Comparison of ENCODE assay signal across 1 cellular context in the genomic region with DNA sequence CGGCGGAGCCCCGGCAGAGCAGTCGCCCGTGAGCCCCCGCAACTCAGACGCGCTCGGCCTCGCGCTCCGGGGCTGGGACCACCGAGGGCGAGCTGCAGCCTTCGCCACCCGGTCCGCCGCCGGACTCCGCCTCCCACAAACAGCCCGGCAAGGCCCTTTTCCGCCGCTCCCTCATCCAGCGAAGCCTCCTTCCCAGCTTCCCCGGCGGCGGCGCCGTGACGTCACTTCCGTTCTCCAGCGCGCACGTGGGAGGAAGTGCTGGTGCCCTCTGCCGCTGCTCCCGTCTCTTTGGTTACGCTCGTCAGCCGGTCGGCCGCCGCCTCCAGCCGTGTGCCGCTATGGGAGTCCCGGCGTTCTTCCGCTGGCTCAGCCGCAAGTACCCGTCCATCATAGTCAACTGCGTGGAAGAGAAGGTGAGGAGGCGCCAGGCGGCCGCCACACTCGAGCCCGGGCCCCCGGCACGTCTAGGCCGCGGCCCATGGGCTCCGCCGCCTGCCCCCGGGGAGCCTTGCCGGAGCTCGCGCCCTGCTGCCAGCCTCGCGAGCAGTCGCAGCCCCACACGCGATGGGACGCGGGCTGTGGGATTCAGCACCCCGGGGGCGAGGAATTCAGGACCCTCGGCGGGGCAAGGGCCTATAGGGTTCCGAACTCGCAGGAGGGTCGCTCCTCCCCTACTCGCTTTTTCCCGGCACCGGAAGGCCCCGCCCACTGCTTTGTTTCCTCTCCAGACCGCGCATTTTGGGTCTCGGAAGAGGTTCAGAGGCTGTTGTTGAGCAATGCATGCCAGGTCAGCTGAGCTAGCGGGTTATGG.
TF ChIP-seq lines count a peak whose summit lies in the region.

A gene with protein sequence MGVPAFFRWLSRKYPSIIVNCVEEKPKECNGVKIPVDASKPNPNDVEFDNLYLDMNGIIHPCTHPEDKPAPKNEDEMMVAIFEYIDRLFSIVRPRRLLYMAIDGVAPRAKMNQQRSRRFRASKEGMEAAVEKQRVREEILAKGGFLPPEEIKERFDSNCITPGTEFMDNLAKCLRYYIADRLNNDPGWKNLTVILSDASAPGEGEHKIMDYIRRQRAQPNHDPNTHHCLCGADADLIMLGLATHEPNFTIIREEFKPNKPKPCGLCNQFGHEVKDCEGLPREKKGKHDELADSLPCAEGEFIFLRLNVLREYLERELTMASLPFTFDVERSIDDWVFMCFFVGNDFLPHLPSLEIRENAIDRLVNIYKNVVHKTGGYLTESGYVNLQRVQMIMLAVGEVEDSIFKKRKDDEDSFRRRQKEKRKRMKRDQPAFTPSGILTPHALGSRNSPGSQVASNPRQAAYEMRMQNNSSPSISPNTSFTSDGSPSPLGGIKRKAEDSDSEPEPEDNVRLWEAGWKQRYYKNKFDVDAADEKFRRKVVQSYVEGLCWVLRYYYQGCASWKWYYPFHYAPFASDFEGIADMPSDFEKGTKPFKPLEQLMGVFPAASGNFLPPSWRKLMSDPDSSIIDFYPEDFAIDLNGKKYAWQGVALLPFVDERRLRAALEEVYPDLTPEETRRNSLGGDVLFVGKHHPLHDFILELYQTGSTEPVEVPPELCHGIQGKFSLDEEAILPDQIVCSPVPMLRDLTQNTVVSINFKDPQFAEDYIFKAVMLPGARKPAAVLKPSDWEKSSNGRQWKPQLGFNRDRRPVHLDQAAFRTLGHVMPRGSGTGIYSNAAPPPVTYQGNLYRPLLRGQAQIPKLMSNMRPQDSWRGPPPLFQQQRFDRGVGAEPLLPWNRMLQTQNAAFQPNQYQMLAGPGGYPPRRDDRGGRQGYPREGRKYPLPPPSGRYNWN (plus strand): TSS at position 271 of the 811 bp plus-strand sequence. CDS start 68 bp downstream, at position 339.

TF ChIP-seq in K562, 482 proteins besides CTCF, POLR2A, EP300 and RAD21 (continued from another document and continues in another):
- TF ChIP-seq JUN (IDR thresholded peaks at IDR 0.05; ENCODE audit: borderline replicate concordance, low read depth, low read length) = peak; percentile 68; the same call in 1 of the 2 replicates
- peak; percentile 69; the same call in 1 of the 2 replicates for TF ChIP-seq JUN (CRISPR knock-in tag; IDR thresholded peaks at IDR 0.05; ENCODE audit: borderline replicate concordance)
- TF ChIP-seq ILK (tag; IDR thresholded peaks at IDR 0.05; ENCODE audit: borderline replicate concordance, low read depth) = no peak
- no peak for TF ChIP-seq POU5F1 (IDR thresholded peaks at IDR 0.05; ENCODE audit: borderline replicate concordance, low read depth, low read length, partially characterized antibody)
- no peak for TF ChIP-seq ZBTB49 (CRISPR knock-in tag; IDR thresholded peaks at IDR 0.05; ENCODE audit: borderline replicate concordance)
- TF ChIP-seq CGGBP1 (CRISPR knock-in tag; IDR thresholded peaks at IDR 0.05) = no peak
- TF ChIP-seq, protein P1, sequence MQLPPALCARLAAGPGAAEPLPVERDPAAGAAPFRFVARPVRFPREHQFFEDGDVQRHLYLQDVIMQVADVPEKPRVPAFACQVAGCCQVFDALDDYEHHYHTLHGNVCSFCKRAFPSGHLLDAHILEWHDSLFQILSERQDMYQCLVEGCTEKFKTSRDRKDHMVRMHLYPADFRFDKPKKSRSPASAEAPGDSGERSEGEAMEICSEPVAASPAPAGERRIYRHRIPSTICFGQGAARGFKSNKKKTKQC (CRISPR knock-in tag; IDR thresholded peaks at IDR 0.05) = no peak
- TF ChIP-seq ZBTB12 (CRISPR knock-in tag; IDR thresholded peaks at IDR 0.05) = peak; percentile 73
- TF ChIP-seq ESRRB (CRISPR knock-in tag; IDR thresholded peaks at IDR 0.05; ENCODE audit: borderline replicate concordance) = no peak
- TF ChIP-seq TCFL5 (CRISPR knock-in tag; conservative IDR thresholded peaks at IDR 0.05) = no peak
- peak; percentile 84 for TF ChIP-seq CEBPG (CRISPR knock-in tag; IDR thresholded peaks at IDR 0.05)
- TF ChIP-seq CEBPG (tag; conservative IDR thresholded peaks at IDR 0.05 in 1 of 2, IDR thresholded peaks at IDR 0.05 in 1 of 2) = peak; percentile 72 to 89
- no peak for TF ChIP-seq ARID3B (CRISPR knock-in tag; IDR thresholded peaks at IDR 0.05; ENCODE audit: borderline replicate concordance)
- TF ChIP-seq ZNF146 (CRISPR knock-in tag; IDR thresholded peaks at IDR 0.05; ENCODE audit: unreplicated experiment) = no peak
- TF ChIP-seq ARID1B (IDR thresholded peaks at IDR 0.05) = no peak
- TF ChIP-seq HOMEZ (CRISPR knock-in tag; IDR thresholded peaks at IDR 0.05) = no peak
- TF ChIP-seq CREB5 (CRISPR knock-in tag; IDR thresholded peaks at IDR 0.05) = no peak
- TF ChIP-seq MYBL2 (IDR thresholded peaks at IDR 0.05; ENCODE audit: low read depth) = no peak
- TF ChIP-seq MYBL2 (CRISPR knock-in tag; IDR thresholded peaks at IDR 0.05; ENCODE audit: borderline replicate concordance) = no peak
- TF ChIP-seq ARNT (IDR thresholded peaks at IDR 0.05) = no peak
- TF ChIP-seq THRAP3 (IDR thresholded peaks at IDR 0.05; ENCODE audit: borderline replicate concordance) = no peak
- TF ChIP-seq NCOA6 (IDR thresholded peaks at IDR 0.05) = no peak
- no peak for TF ChIP-seq CC2D1A (IDR thresholded peaks at IDR 0.05)
- TF ChIP-seq, protein P2, sequence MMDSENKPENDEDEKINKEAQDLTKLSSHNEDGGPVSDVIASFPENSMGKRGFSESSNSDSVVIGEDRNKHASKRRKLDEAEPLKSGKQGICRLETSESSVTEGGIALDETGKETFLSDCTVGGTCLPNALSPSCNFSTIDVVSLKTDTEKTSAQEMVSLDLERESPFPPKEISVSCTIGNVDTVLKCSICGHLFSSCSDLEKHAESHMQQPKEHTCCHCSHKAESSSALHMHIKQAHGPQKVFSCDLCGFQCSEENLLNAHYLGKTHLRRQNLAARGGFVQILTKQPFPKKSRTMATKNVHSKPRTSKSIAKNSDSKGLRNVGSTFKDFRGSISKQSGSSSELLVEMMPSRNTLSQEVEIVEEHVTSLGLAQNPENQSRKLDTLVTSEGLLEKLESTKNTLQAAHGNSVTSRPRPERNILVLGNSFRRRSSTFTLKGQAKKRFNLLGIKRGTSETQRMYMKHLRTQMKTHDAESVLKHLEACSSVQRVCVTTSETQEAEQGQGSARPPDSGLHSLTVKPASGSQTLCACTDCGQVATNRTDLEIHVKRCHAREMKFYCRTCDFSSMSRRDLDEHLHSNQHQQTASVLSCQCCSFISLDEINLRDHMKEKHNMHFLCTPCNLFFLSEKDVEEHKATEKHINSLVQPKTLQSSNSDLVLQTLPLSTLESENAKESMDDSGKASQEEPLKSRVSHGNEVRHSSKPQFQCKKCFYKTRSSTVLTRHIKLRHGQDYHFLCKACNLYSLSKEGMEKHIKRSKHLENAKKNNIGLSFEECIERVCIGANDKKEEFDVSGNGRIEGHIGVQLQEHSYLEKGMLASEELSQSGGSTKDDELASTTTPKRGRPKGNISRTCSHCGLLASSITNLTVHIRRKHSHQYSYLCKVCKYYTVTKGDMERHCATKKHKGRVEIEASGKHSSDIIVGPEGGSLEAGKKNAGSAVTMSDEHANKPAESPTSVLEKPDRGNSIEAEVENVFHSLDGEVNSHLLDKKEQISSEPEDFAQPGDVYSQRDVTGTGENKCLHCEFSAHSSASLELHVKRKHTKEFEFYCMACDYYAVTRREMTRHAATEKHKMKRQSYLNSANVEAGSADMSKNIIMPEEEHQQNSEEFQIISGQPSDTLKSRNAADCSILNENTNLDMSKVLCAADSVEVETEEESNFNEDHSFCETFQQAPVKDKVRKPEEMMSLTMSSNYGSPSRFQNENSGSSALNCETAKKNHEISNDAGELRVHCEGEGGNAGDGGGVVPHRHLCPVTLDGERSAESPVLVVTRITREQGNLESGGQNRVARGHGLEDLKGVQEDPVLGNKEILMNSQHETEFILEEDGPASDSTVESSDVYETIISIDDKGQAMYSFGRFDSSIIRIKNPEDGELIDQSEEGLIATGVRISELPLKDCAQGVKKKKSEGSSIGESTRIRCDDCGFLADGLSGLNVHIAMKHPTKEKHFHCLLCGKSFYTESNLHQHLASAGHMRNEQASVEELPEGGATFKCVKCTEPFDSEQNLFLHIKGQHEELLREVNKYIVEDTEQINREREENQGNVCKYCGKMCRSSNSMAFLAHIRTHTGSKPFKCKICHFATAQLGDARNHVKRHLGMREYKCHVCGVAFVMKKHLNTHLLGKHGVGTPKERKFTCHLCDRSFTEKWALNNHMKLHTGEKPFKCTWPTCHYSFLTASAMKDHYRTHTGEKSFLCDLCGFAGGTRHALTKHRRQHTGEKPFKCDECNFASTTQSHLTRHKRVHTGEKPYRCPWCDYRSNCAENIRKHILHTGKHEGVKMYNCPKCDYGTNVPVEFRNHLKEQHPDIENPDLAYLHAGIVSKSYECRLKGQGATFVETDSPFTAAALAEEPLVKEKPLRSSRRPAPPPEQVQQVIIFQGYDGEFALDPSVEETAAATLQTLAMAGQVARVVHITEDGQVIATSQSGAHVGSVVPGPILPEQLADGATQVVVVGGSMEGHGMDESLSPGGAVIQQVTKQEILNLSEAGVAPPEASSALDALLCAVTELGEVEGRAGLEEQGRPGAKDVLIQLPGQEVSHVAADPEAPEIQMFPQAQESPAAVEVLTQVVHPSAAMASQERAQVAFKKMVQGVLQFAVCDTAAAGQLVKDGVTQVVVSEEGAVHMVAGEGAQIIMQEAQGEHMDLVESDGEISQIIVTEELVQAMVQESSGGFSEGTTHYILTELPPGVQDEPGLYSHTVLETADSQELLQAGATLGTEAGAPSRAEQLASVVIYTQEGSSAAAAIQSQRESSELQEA (IDR thresholded peaks at IDR 0.05; ENCODE audit: low read depth) = no peak
- TF ChIP-seq NCOA4 (IDR thresholded peaks at IDR 0.05; ENCODE audit: partially characterized antibody) = no peak
- TF ChIP-seq MCM7 (IDR thresholded peaks at IDR 0.05) = no peak
- 0 out of 2 replicates have a peak, but pooled peaks have one; percentile 48 for TF ChIP-seq ZNF12 (CRISPR knock-in tag; IDR thresholded peaks at IDR 0.05)
- TF ChIP-seq ELK3 (CRISPR knock-in tag; IDR thresholded peaks at IDR 0.05) = no peak
- TF ChIP-seq FIP1L1 (IDR thresholded peaks at IDR 0.05; ENCODE audit: low read depth, low read length, poor library complexity, severe bottlenecking) = peak; percentile 55
- no peak for TF ChIP-seq CHD1 (IDR thresholded peaks at IDR 0.05; ENCODE audit: low read length)
